8 cellular contexts compared by ENCODE assay signal in genomic region chr13:62512194-62513141, GRCh38.
DNase-seq lines count a peak whose midpoint lies in the region; ATAC-seq, FAIRE-seq and TF ChIP-seq lines count a peak whose summit lies in the region.

No MANE protein-coding gene starts in this region.

- no TSS peak for BruUV-seq in HepG2 (replicated peaks; lab: Mats Ljungman, UMichigan)

- no peaks in the 10 kb centered on the region for H3F3A ChIP-seq in DOHH2 (ENCODE audit: control insufficient read depth, insufficient read depth)

- H3K9me2 ChIP-seq in DOHH2 (replicated peaks; ENCODE audit: control insufficient read depth, low read length), result no peaks in the 10 kb centered on the region

- peaks cover 4% of the 10 kb centered on the region for H3K4me1 ChIP-seq in DOHH2 (ENCODE audit: control insufficient read depth, low read length)
- no peaks in the 10 kb centered on the region for H3K4me1 ChIP-seq in HepG2 (ENCODE audit: insufficient read depth, low read length)

- H4K20me1 ChIP-seq in DOHH2 (ENCODE audit: control insufficient read depth, insufficient read depth, low read depth, low read length) (no peaks in the 10 kb centered on the region), HepG2 (ENCODE audit: insufficient read depth, low read length) (no peaks in the 10 kb centered on the region)

- no peak overlapping the region for H3K27ac ChIP-seq in DOHH2 (ENCODE audit: low read depth, low read length)
- H3K27ac ChIP-seq in HepG2 (ENCODE audit: extremely low read length, insufficient read depth, low read length), result no peak overlapping the region

- CTCF ChIA-PET in HepG2 (lab: Yijun Ruan, JAX; ENCODE audit: low intra/inter-chr PET ratio, low total read pairs), result no interaction called here

- no peaks in the 10 kb centered on the region for H3K27me3 ChIP-seq in DOHH2 (ENCODE audit: control insufficient read depth, low read length)
- H3K27me3 ChIP-seq in HepG2 (ENCODE audit: control insufficient read depth in 1 of 2, insufficient read depth in 2 of 2, low read length in 2 of 2), result no peaks in the 10 kb centered on the region; a peak in 1 of 5 replicates

- peak; percentile 14 for DNase-seq in NCI-H2107 (lab: John Stamatoyannopoulos, UW)
- DNase-seq in astrocyte of the spinal cord (ENCODE audit: low read depth, low spot score), result peak; percentile 32
- DNase-seq in HepG2 (ENCODE audit: low spot score), result peak; percentile 29
- no peak for DNase-seq in effector CD4-positive, alpha-beta T cell
- no peak for DNase-seq in 8988T

- no peak overlapping the region for H2AFZ ChIP-seq in HepG2 (ENCODE audit: low read length)

- H3K36me3 ChIP-seq in DOHH2 (ENCODE audit: control insufficient read depth, low read length), result no peaks in the 10 kb centered on the region
- no peaks in the 10 kb centered on the region for H3K36me3 ChIP-seq in HepG2 (replicated peaks in 1 of 2; ENCODE audit: control insufficient read depth in 1 of 2, insufficient read depth in 2 of 2, low read length in 2 of 2)

- H3K4me2 ChIP-seq in DOHH2 (ENCODE audit: low read length), result no peak overlapping the region
- peak overlapping the region; percentile 40 for H3K4me2 ChIP-seq in HepG2 (ENCODE audit: low read depth, low read length)

- in situ Hi-C loops in astrocyte of the spinal cord (cut with HindIII; ENCODE audit: low sequenced_read_pairs) (no loop called here), HepG2 (cut with HindIII; ENCODE audit: extremely low pct_ligation_motif_present, low pct_unique_long_range_greater_than_20kb) (no loop called here)

- H3K9me3 ChIP-seq in DOHH2 (ENCODE audit: control insufficient read depth, insufficient read depth, low read length) (no peaks in the 10 kb centered on the region), HepG2 (ENCODE audit: low read length) (no peaks in the 10 kb centered on the region)

- no peak for FAIRE-seq in HepG2 (lab: Jason Lieb, UNC)

- TF ChIP-seq RAD21 in HepG2 (CRISPR knock-in tag; IDR thresholded peaks at IDR 0.05), result no peak

- TF ChIP-seq CTCF in DOHH2 (IDR thresholded peaks at IDR 0.05; ENCODE audit: low read depth, low read length, poor library complexity, severe bottlenecking), result peak; percentile 71
- peak; percentile 60 for TF ChIP-seq CTCF in astrocyte of the spinal cord (IDR thresholded peaks at IDR 0.05; ENCODE audit: low read depth, low read length)
- peak; percentile 69 for TF ChIP-seq CTCF in HepG2 (CRISPR knock-in tag; IDR thresholded peaks at IDR 0.05)

- H3K4me3 ChIP-seq in DOHH2 (ENCODE audit: low read length), result no peak overlapping the region
- H3K4me3 ChIP-seq in astrocyte of the spinal cord (ENCODE audit: low read depth, low read length), result no peak overlapping the region
- H3K4me3 ChIP-seq in HepG2 (replicated peaks in 1 of 3; ENCODE audit: insufficient read depth in 1 of 3, low read depth in 2 of 3, low read length in 3 of 3), result no peak overlapping the region

- ATAC-seq in GM18909 (IDR thresholded peaks at IDR 0.05; ENCODE audit: poor library complexity, unreplicated experiment), result peak; percentile 94
- ATAC-seq in HG03025 (IDR thresholded peaks at IDR 0.05; ENCODE audit: low FRiP score, unreplicated experiment), result peak; percentile 94
- peak; percentile 99 for ATAC-seq in HepG2

- H3K9ac ChIP-seq in HepG2 (ENCODE audit: insufficient read depth, low read depth, low read length), result no peak overlapping the region

- POLR2A ChIA-PET in HepG2 (lab: Yijun Ruan, JAX), result no interaction called here

- 21% methylated on average over 4 of the region's 7 CpGs for WGBS in HepG2 (ENCODE audit: low lambda C conversion rate)

- TF ChIP-seq POLR2A in HepG2 (IDR thresholded peaks at IDR 0.05; ENCODE audit: insufficient read depth in 1 of 2, low read depth in 2 of 2, low read length in 2 of 2), result no peak

- intact Hi-C loops in HepG2 (cut with micrococcal nuclease; ENCODE audit: unreplicated experiment), result no loop called here

- H3K79me2 ChIP-seq in DOHH2 (ENCODE audit: control insufficient read depth, low read length), result no peaks in the 10 kb centered on the region
- H3K79me2 ChIP-seq in HepG2 (ENCODE audit: insufficient read depth, low read length), result no peaks in the 10 kb centered on the region

- TF ChIP-seq EP300 in HepG2 (IDR thresholded peaks at IDR 0.05; ENCODE audit: low read depth in 2 of 2, low read length in 2 of 2), result no peak
- no peak for TF ChIP-seq EP300 in HepG2 (CRISPR knock-in tag; IDR thresholded peaks at IDR 0.05; ENCODE audit: borderline replicate concordance)

TF ChIP-seq in HepG2, 621 proteins besides CTCF, POLR2A, EP300 and RAD21:
- TF ChIP-seq ZBTB25 (CRISPR knock-in tag; IDR thresholded peaks at IDR 0.05), result no peak
- peak; percentile 53 for TF ChIP-seq STAG1 (CRISPR knock-in tag; IDR thresholded peaks at IDR 0.05)
- peak; percentile 29; the same call in 1 of the 2 replicates for TF ChIP-seq ZNF574 (CRISPR knock-in tag; IDR thresholded peaks at IDR 0.05)
- peak; percentile 18; the same call in 1 of the 2 replicates for TF ChIP-seq SMC3 (IDR thresholded peaks at IDR 0.05; ENCODE audit: low read length)
- TF ChIP-seq USF2 (IDR thresholded peaks at IDR 0.05; ENCODE audit: low read depth, low read length), result no peak
- TF ChIP-seq USF2 (CRISPR knock-in tag; IDR thresholded peaks at IDR 0.05; ENCODE audit: borderline replicate concordance), result peak; percentile 60; the same call in 1 of the 2 replicates
- TF ChIP-seq TCF7L2 (IDR thresholded peaks at IDR 0.05; ENCODE audit: low read depth, low read length), result no peak
- peak; percentile 65 for TF ChIP-seq MAX (IDR thresholded peaks at IDR 0.05)

Comparison
In these comparisons a context has a peak if more than half of its experiments do, and no peak if none do; other contexts are left out.
1. DNase-seq: peak in NCI-H2107 (single experiment), astrocyte of the spinal cord (single experiment) and HepG2 (single experiment); none in effector CD4-positive, alpha-beta T cell (single experiment) and 8988T (single experiment).
2. Peak in every context shown above with its lines, with median percentiles within 50 percentile points of each other: CTCF ChIP-seq and ATAC-seq.